18 cellular contexts compared by ENCODE assay signal in the genomic region with DNA sequence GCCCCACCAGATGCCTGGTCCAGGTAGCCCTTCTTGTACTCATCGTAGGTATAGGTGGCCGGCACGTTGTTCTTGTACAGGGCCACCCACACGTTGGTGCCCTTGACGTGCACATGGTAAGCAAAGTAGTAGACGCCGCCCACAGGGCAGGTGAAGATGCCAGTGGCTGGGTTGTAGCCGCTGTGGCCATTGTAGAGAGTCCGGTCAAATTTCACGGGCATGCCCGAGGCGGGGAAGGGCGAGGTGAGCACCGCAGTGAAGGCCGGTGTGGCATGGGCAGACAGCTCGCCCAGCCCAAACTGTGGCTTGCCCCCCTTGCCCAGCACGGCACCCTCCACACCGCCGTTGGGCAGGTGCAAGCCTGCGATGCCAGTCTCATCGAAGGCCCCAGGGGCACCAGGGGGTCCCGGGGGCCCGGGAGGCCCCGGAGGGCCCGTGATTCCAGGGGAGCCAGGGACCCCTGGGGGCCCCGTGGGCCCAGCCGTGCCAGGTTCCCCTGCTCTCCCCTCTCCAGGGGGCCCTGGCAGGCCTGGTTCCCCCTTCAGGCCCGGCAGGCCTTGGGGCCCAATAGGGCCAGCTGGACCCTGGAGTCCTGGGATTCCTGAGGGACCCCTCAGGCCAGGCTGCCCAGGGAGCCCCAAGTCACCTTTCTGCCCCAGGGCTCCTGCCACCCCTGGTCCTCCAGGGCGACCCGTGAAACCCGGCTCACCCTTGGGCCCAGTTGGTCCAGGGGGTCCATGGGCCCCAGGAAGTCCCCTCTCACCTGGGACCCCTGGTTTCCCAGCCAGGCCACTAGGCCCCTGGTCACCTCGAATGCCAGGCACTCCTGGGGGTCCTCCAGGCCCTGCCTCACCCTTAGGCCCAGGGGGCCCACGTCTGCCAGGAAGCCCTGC. TPM values are rescaled to one million over a fixed set of nuclear protein-coding genes. Genes with fewer than 3 reads are reported as not detected.
"Had no signal": no experiment of that assay in that cellular context is flagged by ENCODE, and none has a peak within 500 bp of the region (broad histone marks: within the 10 kb centered on the region; RNA-seq: fewer than 3 reads in every experiment).

No MANE protein-coding gene starts in this region.

- H3K36me3 ChIP-seq: uterus had no signal

- H3K4me3 Mint-ChIP-seq: activated CD4-positive, alpha-beta T cell treated with anti-CD3 and anti-CD28 coated beads for 36 hours; activated CD8-positive, alpha-beta T cell treated with anti-CD3 and anti-CD28 coated beads for 36 hours; activated naive CD4-positive, alpha-beta T cell treated with anti-CD3 and anti-CD28 coated beads for 36 hours; naive B cell had no signal

- H3K27ac ChIP-seq: body of pancreas, prostate gland, thyroid gland, uterus had no signal

- H3K27ac Mint-ChIP-seq: activated CD4-positive, alpha-beta T cell treated with anti-CD3 and anti-CD28 coated beads for 36 hours; activated CD8-positive, alpha-beta T cell treated with anti-CD3 and anti-CD28 coated beads for 36 hours; activated naive CD4-positive, alpha-beta T cell treated with anti-CD3 and anti-CD28 coated beads for 36 hours had no signal

- H3K36me3 Mint-ChIP-seq: naive B cell had no signal

- H3K9me3 Mint-ChIP-seq: activated CD8-positive, alpha-beta T cell treated with anti-CD3 and anti-CD28 coated beads for 36 hours; activated naive CD4-positive, alpha-beta T cell treated with anti-CD3 and anti-CD28 coated beads for 36 hours; naive B cell had no signal

- ATAC-seq: activated CD4-positive, alpha-beta T cell treated with anti-CD3 and anti-CD28 coated beads for 36 hours; body of pancreas; left cardiac atrium; lower lobe of right lung; sciatic nerve had no signal

- DNase-seq: activated CD8-positive, alpha-beta memory T cell treated with anti-CD3 and anti-CD28 coated beads, Interleukin-2, amount 50 U/mL, for 48 hours; activated naive CD4-positive, alpha-beta T cell treated with anti-CD3 and anti-CD28 coated beads for 36 hours; amniotic stem cell; body of pancreas; central memory CD4-positive, alpha-beta T cell; cortex of kidney; left cardiac atrium; lower lobe of right lung; naive B cell; stimulated activated CD4-positive, alpha-beta T cell treated with anti-CD3 and anti-CD28 coated beads, Interleukin-2, amount 100 ng/mL, for 48 hours; T1000; thyroid gland; uterus had no signal

- H3K9me3 ChIP-seq: body of pancreas, lower lobe of right lung, prostate gland, thyroid gland, uterus had no signal

- H3K27me3 Mint-ChIP-seq: activated CD4-positive, alpha-beta T cell treated with anti-CD3 and anti-CD28 coated beads for 36 hours; activated CD8-positive, alpha-beta T cell treated with anti-CD3 and anti-CD28 coated beads for 36 hours; naive B cell had no signal

- H3K4me1 Mint-ChIP-seq: activated CD4-positive, alpha-beta T cell treated with anti-CD3 and anti-CD28 coated beads for 36 hours had no signal

- H3K4me3 ChIP-seq: body of pancreas, lower lobe of right lung, prostate gland, thyroid gland, uterus had no signal

- H3K4me1 ChIP-seq: prostate gland, uterus had no signal

- H3K27me3 ChIP-seq: body of pancreas, thyroid gland, uterus had no signal

RNA-seq across cellular contexts. Expression of gene TEKT2, which starts 14.0 kb away (rescaled TPM):
- total RNA-seq: activated naive CD4-positive, alpha-beta T cell treated with anti-CD3 and anti-CD28 coated beads for 36 hours; esophagus mucosa had no signal
